12 cellular contexts compared by ENCODE assay signal in genomic region chr10:970311-971149, GRCh38. TPM values are rescaled to one million over a fixed set of nuclear protein-coding genes. Genes with fewer than 3 reads are reported as not detected.
DNase-seq lines count a peak whose midpoint lies in the region; FAIRE-seq and TF ChIP-seq lines count a peak whose summit lies in the region.
"Had no signal": no experiment of that assay in that cellular context is flagged by ENCODE, and none has a peak within 500 bp of the region (broad histone marks: within the 10 kb centered on the region; RNA-seq: fewer than 3 reads in every experiment).

No MANE protein-coding gene starts in this region.

- peaks cover 31% of the 10 kb centered on the region for H3K27me3 Mint-ChIP-seq in MCF 10A (ENCODE audit: insufficient read depth, unreplicated experiment)
- H3K27me3 Mint-ChIP-seq in activated naive CD4-positive, alpha-beta T cell treated with anti-CD3 and anti-CD28 coated beads for 36 hours (ENCODE audit: low read depth) = peaks cover 9% of the 10 kb centered on the region

- H3K9ac ChIP-seq in kidney (ENCODE audit: low read length in 2 of 2) = peak overlapping the region in 1 of 2 donors; percentile 42

- no TSS peak for BruUV-seq in MCF 10A (replicated peaks; lab: Mats Ljungman, UMichigan)

- H3K4me1 Mint-ChIP-seq in MCF 10A (ENCODE audit: insufficient read depth, unreplicated experiment) = no peaks in the 10 kb centered on the region
- H3K4me1 Mint-ChIP-seq in activated naive CD4-positive, alpha-beta T cell treated with anti-CD3 and anti-CD28 coated beads for 36 hours (ENCODE audit: low read depth) = peaks cover 7% of the 10 kb centered on the region

- H3K27ac Mint-ChIP-seq in MCF 10A (ENCODE audit: low read depth, unreplicated experiment) = no peak overlapping the region
- no peak overlapping the region for H3K27ac Mint-ChIP-seq in activated naive CD4-positive, alpha-beta T cell treated with anti-CD3 and anti-CD28 coated beads for 36 hours
- H3K27ac Mint-ChIP-seq: T-helper 1 cell treated with Interleukin-12 subunit alpha and Interleukin-12 subunit beta and Interleukin-4 antibody, amounts not matched to agents 30 μg/mL and 1 μg/mL, for 36 hours had no signal

- TF ChIP-seq EP300 in stomach (IDR thresholded peaks at IDR 0.05) = no peak

- DNase-seq in HuH-7 (ENCODE audit: low spot score) = peak; percentile 73
- DNase-seq in RCC 7860 (ENCODE audit: low spot score) = peak; percentile 11
- DNase-seq in kidney = no peak
- DNase-seq in stomach = peak; percentile 66
- no peak for DNase-seq in GF-D8 (lab: John Stamatoyannopoulos, UW)
- no peak for DNase-seq in MCF 10A (ENCODE audit: unreplicated experiment)
- no peak for DNase-seq in activated naive CD4-positive, alpha-beta T cell treated with anti-CD3 and anti-CD28 coated beads for 36 hours
- no peak for DNase-seq in GM19238 (ENCODE audit: insufficient read length, low spot score)
- DNase-seq: heart right ventricle had no signal

- peak overlapping the region; percentile 37 to 40 for H3K4me3 ChIP-seq in kidney (ENCODE audit: low read length in 2 of 2)
- peak overlapping the region in 2 of 4 donors; percentile 11 to 20 for H3K4me3 ChIP-seq in stomach
- H3K4me3 ChIP-seq: ascending aorta, heart right ventricle, K562 had no signal

- H3K36me3 ChIP-seq in kidney (ENCODE audit: control insufficient read depth in 1 of 2, insufficient read depth in 2 of 2, low read length in 2 of 2) (no peaks in the 10 kb centered on the region), stomach (no peaks in the 10 kb centered on the region)
- H3K36me3 ChIP-seq: ascending aorta, heart right ventricle had no signal

- CTCF ChIA-PET in MCF 10A (lab: Yijun Ruan, JAX) = interaction anchor here (0.6 kb wide), 1 partner anchor 675 kb away, joined by 5 read pairs; no protein-coding TSS in a partner anchor
- CTCF ChIA-PET in activated naive CD4-positive, alpha-beta T cell treated with anti-CD3 and anti-CD28 coated beads for 36 hours (lab: Charles Lee) = no interaction called here

- no peak overlapping the region for H3K4me3 Mint-ChIP-seq in MCF 10A (ENCODE audit: unreplicated experiment)
- no peak overlapping the region for H3K4me3 Mint-ChIP-seq in activated naive CD4-positive, alpha-beta T cell treated with anti-CD3 and anti-CD28 coated beads for 36 hours
- H3K4me3 Mint-ChIP-seq: T-helper 1 cell treated with Interleukin-12 subunit alpha and Interleukin-12 subunit beta and Interleukin-4 antibody, amounts not matched to agents 30 μg/mL and 1 μg/mL, for 36 hours had no signal

- FAIRE-seq in RCC 7860 (lab: Jason Lieb, UNC) = no peak
- no peak for FAIRE-seq in kidney (lab: Jason Lieb, UNC)
- FAIRE-seq: K562 had no signal

- no peak for TF ChIP-seq CTCF in kidney (IDR thresholded peaks at IDR 0.05; ENCODE audit: borderline replicate concordance, extremely low read depth, insufficient read depth)
- TF ChIP-seq CTCF in stomach (IDR thresholded peaks at IDR 0.05) = no peak
- no peak for TF ChIP-seq CTCF in MCF 10A (IDR thresholded peaks at IDR 0.05; ENCODE audit: unreplicated experiment)

- no peaks in the 10 kb centered on the region for H3K27me3 ChIP-seq in stomach
- H3K27me3 ChIP-seq: ascending aorta had no signal

- intact Hi-C loops in kidney (cut with DNase I) (no loop called here), stomach (cut with DNase I; ENCODE audit: low total_unique reads) (no loop called here), MCF 10A (cut with micrococcal nuclease) (no loop called here)
- intact Hi-C loops in activated naive CD4-positive, alpha-beta T cell treated with anti-CD3 and anti-CD28 coated beads for 36 hours (cut with micrococcal nuclease) = no loop called here

- POLR2A ChIA-PET in MCF 10A (lab: Yijun Ruan, JAX) = interaction anchor here (0.5 to 2.0 kb wide), 4 partner anchors 16 to 78 kb away, joined by 3 to 8 read pairs (median 4); partner anchors contain the start of genes GTPBP4 and IDI1

- WGBS in stomach, 5 donors = 12 to 18% (median 15%) methylated on average over 14 of the region's 14 CpGs

- H3K4me1 ChIP-seq in kidney (ENCODE audit: control insufficient read depth in 1 of 2, insufficient read depth in 1 of 2, low read depth in 1 of 2, low read length in 2 of 2) = peaks cover 11 to 15% of the 10 kb centered on the region in 2 donors
- H3K4me1 ChIP-seq in stomach = peaks cover 18 to 58% (median 53%) of the 10 kb centered on the region in 4 donors
- H3K4me1 ChIP-seq: ascending aorta had no signal

- H3K27ac ChIP-seq in kidney (ENCODE audit: low read depth in 2 of 2, low read length in 2 of 2) (peak overlapping the region in 1 of 2 donors; percentile 36), stomach (peak overlapping the region; percentile 83 to 92 (median 85))
- H3K27ac ChIP-seq: ascending aorta, heart right ventricle had no signal

- no peaks in the 10 kb centered on the region for H3K36me3 Mint-ChIP-seq in MCF 10A (ENCODE audit: insufficient read depth, unreplicated experiment)
- H3K36me3 Mint-ChIP-seq in activated naive CD4-positive, alpha-beta T cell treated with anti-CD3 and anti-CD28 coated beads for 36 hours (ENCODE audit: low read depth) = no peaks in the 10 kb centered on the region

- H3K9me3 ChIP-seq in kidney (ENCODE audit: control insufficient read depth in 1 of 2, low read length in 2 of 2) = no peaks in the 10 kb centered on the region
- H3K9me3 ChIP-seq in stomach = no peaks in the 10 kb centered on the region
- H3K9me3 ChIP-seq: ascending aorta had no signal

- H3K9me3 Mint-ChIP-seq in MCF 10A (ENCODE audit: unreplicated experiment) = no peaks in the 10 kb centered on the region
- peaks cover 5% of the 10 kb centered on the region for H3K9me3 Mint-ChIP-seq in activated naive CD4-positive, alpha-beta T cell treated with anti-CD3 and anti-CD28 coated beads for 36 hours
- H3K9me3 Mint-ChIP-seq: T-helper 1 cell treated with Interleukin-12 subunit alpha and Interleukin-12 subunit beta and Interleukin-4 antibody, amounts not matched to agents 30 μg/mL and 1 μg/mL, for 36 hours had no signal

- no peak for TF ChIP-seq POLR2A in stomach (IDR thresholded peaks at IDR 0.05)

RNA-seq across cellular contexts. Expression of gene GTPBP4, which starts 17.7 kb away (rescaled TPM):
- 37.1 TPM for total RNA-seq in kidney
- 18.9 TPM for polyA plus RNA-seq in kidney (ENCODE audit: insufficient read depth, low read depth, low replicate concordance)
- 10 to 100 TPM in 4 of 5 donors, 1 to 10 TPM in 1; 8.8 to 61.7 (median 28.1) TPM for total RNA-seq in stomach
- 10 to 100 TPM; 13.3 to 17.4 (median 16.2) TPM for polyA plus RNA-seq in stomach
- total RNA-seq in MCF 10A (2022) = 138 and 142 TPM in 2 replicates
- total RNA-seq in activated naive CD4-positive, alpha-beta T cell treated with anti-CD3 and anti-CD28 coated beads for 36 hours = 10 to 100 TPM; 98.3 to 98.9 TPM

RNA-seq across cellular contexts. Expression of gene LARP4B, which starts 39.0 kb away (rescaled TPM):
- total RNA-seq in kidney (96.6 TPM), stomach (100 to 1,000 TPM in 2 of 5 donors, 10 to 100 TPM in 3; 33.6 to 269 (median 87.0) TPM), MCF 10A (2022) (127 and 131 TPM in 2 replicates)
- polyA plus RNA-seq in kidney (ENCODE audit: insufficient read depth, low read depth, low replicate concordance) (12.9 TPM), stomach (10 to 100 TPM; 11.8 to 15.3 (median 13.2) TPM)
- 10 to 100 TPM; 66.7 to 69.3 TPM for total RNA-seq in activated naive CD4-positive, alpha-beta T cell treated with anti-CD3 and anti-CD28 coated beads for 36 hours

RNA-seq across cellular contexts. Expression of gene IDI2, which starts 55.1 kb away (rescaled TPM):
- total RNA-seq in kidney (not detected), stomach (1 to 10 TPM in 1 of 5 donors, not detected in 4; 2.9 TPM), MCF 10A (2022) (not detected in 2 replicates)
- polyA plus RNA-seq in kidney (ENCODE audit: insufficient read depth, low read depth, low replicate concordance) (not detected), stomach (not detected)
- total RNA-seq in activated naive CD4-positive, alpha-beta T cell treated with anti-CD3 and anti-CD28 coated beads for 36 hours = not detected
- total RNA-seq: ascending aorta, K562 had no signal
- polyA plus RNA-seq: K562 had no signal

Comparison
In these comparisons a context has a peak if more than half of its experiments do, and no peak if none do; other contexts are left out.
1. DNase-seq: peak in HuH-7 (single experiment), RCC 7860 (single experiment) and stomach (single experiment); none in kidney (single experiment), GF-D8 (single experiment), MCF 10A (single experiment), activated naive CD4-positive, alpha-beta T cell treated with anti-CD3 and anti-CD28 coated beads for 36 hours (single experiment) and GM19238 (single experiment).